ENCODE assay signal across 8 cellular contexts in the genomic region with DNA sequence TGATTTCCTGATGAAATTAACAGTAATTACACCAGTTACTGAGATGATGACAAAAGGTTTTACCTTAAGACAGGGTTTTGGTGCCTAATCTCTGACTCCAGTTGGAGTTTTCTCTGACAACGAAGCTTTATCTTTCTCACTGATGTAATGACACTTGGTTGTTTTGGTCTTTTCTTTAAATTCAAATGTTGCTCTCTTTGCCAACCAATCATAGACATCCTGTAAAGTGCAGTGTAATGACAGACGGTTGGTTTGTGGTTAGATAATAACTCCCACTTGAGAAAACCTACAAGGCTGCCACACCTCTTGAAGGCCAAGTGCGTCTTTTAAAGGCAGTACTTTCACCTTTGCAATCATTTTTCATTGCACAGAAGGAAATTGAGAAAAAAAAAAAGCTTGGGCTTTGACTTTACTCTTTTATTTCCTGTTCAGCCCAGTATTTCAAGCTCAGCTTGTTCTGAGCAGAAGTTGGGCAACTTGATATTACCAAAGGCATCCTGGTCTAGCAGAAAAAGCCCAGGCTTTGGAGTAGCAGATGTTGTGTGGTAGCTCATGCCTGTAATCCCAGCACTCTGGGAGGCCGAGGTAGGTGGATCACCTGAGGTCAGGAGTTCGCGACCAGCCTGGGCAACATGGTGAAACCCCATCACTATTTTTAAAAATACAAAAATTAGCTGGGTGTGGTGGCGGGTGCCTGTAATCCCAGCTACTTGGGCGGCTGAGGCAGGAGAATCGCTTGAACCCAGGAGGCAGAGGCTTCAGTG. TPM values are rescaled to one million over a fixed set of nuclear protein-coding genes. Genes with fewer than 3 reads are reported as not detected.
DNase-seq lines count a peak whose midpoint lies in the region; ATAC-seq, FAIRE-seq and TF ChIP-seq lines count a peak whose summit lies in the region.

No MANE protein-coding gene starts in this region.

- DNase-seq in Kasumi-1 (lab: John Stamatoyannopoulos, UW): peak; percentile 79 to 85
- peak; percentile 96 for DNase-seq in SKM-1 treated with dmso at 0.1 percent for 144 hours (lab: John Stamatoyannopoulos, UW; ENCODE audit: unreplicated experiment)
- DNase-seq in K562 (ENCODE audit: extremely low read depth in 1 of 4, low spot score in 3 of 4): peak; percentile 81 to 97 (median 89)
- peak; percentile 62 for DNase-seq in osteoblast (ENCODE audit: insufficient read length, low spot score, missing footprints)
- no peak for DNase-seq in UCSD-AML1 (lab: John Stamatoyannopoulos, UW; ENCODE audit: unreplicated experiment)

- H3K79me2 ChIP-seq in K562 (ENCODE audit: control insufficient read depth, insufficient read depth, low read length) (peaks cover 59% of the 10 kb centered on the region), osteoblast (ENCODE audit: insufficient read depth, low read length) (no peaks in the 10 kb centered on the region)

- H3K4me2 ChIP-seq in K562 (ENCODE audit: insufficient read depth, low read length) (peak overlapping the region; percentile 93), osteoblast (ENCODE audit: insufficient read depth, low read length) (peak overlapping the region; percentile 30)

- no peaks in the 10 kb centered on the region for H4K20me1 ChIP-seq in K562 (replicated peaks; ENCODE audit: control insufficient read depth, insufficient read depth, low read length)
- no peaks in the 10 kb centered on the region for H4K20me1 ChIP-seq in osteoblast (ENCODE audit: insufficient read depth, low read length)

- peaks cover 34 to 78% of the 10 kb centered on the region in 2 experiments for H3K4me1 ChIP-seq in K562 (replicated peaks in 1 of 2; ENCODE audit: control insufficient read depth in 2 of 2, insufficient read depth in 2 of 2, low read length in 2 of 2)
- H3K4me1 ChIP-seq in osteoblast (ENCODE audit: insufficient read depth, low read length): peaks cover 39% of the 10 kb centered on the region

- intact Hi-C loops in K562 (cut with micrococcal nuclease): loop anchor here (1.0 to 2.0 kb wide), 2 partner anchors 15 to 16 kb away; a partner anchor contains a TSS

- H3K27me3 ChIP-seq in K562 (ENCODE audit: control insufficient read depth in 2 of 2, insufficient read depth in 2 of 2, low read length in 2 of 2) (no peaks in the 10 kb centered on the region), osteoblast (ENCODE audit: insufficient read depth, low read length) (no peaks in the 10 kb centered on the region)

- H2AFZ ChIP-seq in K562 (ENCODE audit: low read depth, low read length) (no peak overlapping the region), osteoblast (ENCODE audit: low read length) (no peak overlapping the region)

- H3K9me1 ChIP-seq in K562 (ENCODE audit: control insufficient read depth, insufficient read depth, low read length): no peaks in the 10 kb centered on the region

- peak overlapping the region; percentile 24 for H3K4me3 ChIP-seq in K562
- no peak overlapping the region for H3K4me3 ChIP-seq in osteoblast (ENCODE audit: insufficient read depth, low read length)

- peak; percentile 83 for TF ChIP-seq POLR2A in K562 (conservative IDR thresholded peaks at IDR 0.05)

- in situ Hi-C loops in K562 (cut with MboI): no loop called here

- CTCF ChIA-PET in K562 (lab: Yijun Ruan, JAX; ENCODE audit: low intra/inter-chr PET ratio): interaction anchor here (1.3 kb wide), 1 partner anchor 35 kb away, joined by 3 read pairs; no protein-coding TSS in a partner anchor

- peak; percentile 100 for TF ChIP-seq EP300 in K562 (IDR thresholded peaks at IDR 0.05; ENCODE audit: low read length)

- TF ChIP-seq RAD21 in K562 (CRISPR knock-in tag; conservative IDR thresholded peaks at IDR 0.05 in 1 of 2, IDR thresholded peaks at IDR 0.05 in 1 of 2): peak in 1 of 2 experiments; percentile 7; a peak in 2 of 4 replicates

- TSS peak; percentile 78 for BruUV-seq in K562 (replicated peaks; lab: Mats Ljungman, UMichigan)

- H3K9me3 ChIP-seq in K562 (replicated peaks; ENCODE audit: control insufficient read depth, insufficient read depth, low read depth, low read length) (no peaks in the 10 kb centered on the region), osteoblast (ENCODE audit: low read depth, low read length) (no peaks in the 10 kb centered on the region)

- ATAC-seq in GM19025 (IDR thresholded peaks at IDR 0.05; ENCODE audit: low read depth, unreplicated experiment) (peak; percentile 81), K562 (peak; percentile 84), GM18519 (IDR thresholded peaks at IDR 0.05; ENCODE audit: low FRiP score, unreplicated experiment) (no peak)

- H3K27ac ChIP-seq in 22Rv1 (peak overlapping the region; percentile 75), K562 (ENCODE audit: extremely low read depth, low read depth, low read length) (peak overlapping the region; percentile 99), osteoblast (ENCODE audit: low read depth, low read length) (no peak overlapping the region)

- POLR2A ChIA-PET in K562 (lab: Yijun Ruan, JAX): interaction anchor here (0.6 to 13.3 kb wide), 31 partner anchors 9 to 851 kb away, joined by 3 to 237 read pairs (median 5); a partner anchor contains a TSS

- H3K9ac ChIP-seq in K562 (ENCODE audit: insufficient read depth in 1 of 2, low read depth in 2 of 2, low read length in 2 of 2): peak overlapping the region; percentile 85 to 97

- TF ChIP-seq CTCF in 22Rv1 (IDR thresholded peaks at IDR 0.05) (no peak), K562 (IDR thresholded peaks at IDR 0.05 in 2 of 3, conservative IDR thresholded peaks at IDR 0.05 in 1 of 3; ENCODE audit: insufficient read depth in 2 of 3, low read depth in 1 of 3, low read length in 3 of 3) (no peak), osteoblast (IDR thresholded peaks at IDR 0.05; ENCODE audit: extremely low read depth, low read depth, low read length) (no peak)

- peaks cover 32% of the 10 kb centered on the region for H3K36me3 ChIP-seq in K562 (ENCODE audit: control insufficient read depth, insufficient read depth, low read length)
- H3K36me3 ChIP-seq in osteoblast (ENCODE audit: insufficient read depth, low read length): no peaks in the 10 kb centered on the region

- WGBS in K562 (ENCODE audit: insufficient coverage, low coverage, missing lambda C conversion rate): 3% methylated on average over 9 of the region's 9 CpGs

- peak; percentile 93 for FAIRE-seq in K562 (lab: Jason Lieb, UNC)

RNA-seq across cellular contexts. Expression of a gene that starts 14.9 kb away (rescaled TPM):
- 13.8 and 29.1 TPM in 2 replicates for total RNA-seq in K562 (2011; cell fraction: chromatin; rRNA removed; ENCODE audit: low replicate concordance)
- total RNA-seq in K562 (2011; cell fraction: nucleolus; rRNA removed): 6.7 and 10.4 TPM in 2 replicates
- total RNA-seq in K562 (2011; cell fraction: nucleoplasm; rRNA removed): 15.9 and 18.4 TPM in 2 replicates
- total RNA-seq in K562 (2014; rRNA removed) (12.8 and 13.7 TPM in 2 replicates), K562 (2014; rRNA removed; fragmentation: Illumina TruSeq; extraction: Trizol) (30.2 and 36.1 TPM in 2 replicates), K562 (2015; rRNA removed; fragmentation: Illumina TruSeq; extraction: Trizol) (21.6 and 23.3 TPM in 2 replicates), K562 (2021) (26.3 TPM in 2 replicates), osteoblast (6.5 TPM in 2 replicates)
- polyA plus RNA-seq in K562 (2011; rRNA removed) (23.8 and 24.5 TPM in 2 replicates), K562 (2014; fragmentation: Illumina TruSeq; extraction: Trizol) (19.8 and 20.0 TPM in 2 replicates), K562 (2014; fragmentation: Nextera tagmentation; extraction: Ambion mirVana) (10 to 100 TPM; 14.7 to 21.5 TPM), K562 (2014; rRNA removed) (13.6 and 13.9 TPM in 2 replicates)
- polyA plus RNA-seq in K562 (2011; cell fraction: cytosol; rRNA removed): 3.7 and 9.8 TPM in 2 replicates
- 7.5 and 9.5 TPM in 2 replicates for polyA plus RNA-seq in K562 (2011; cell fraction: nucleus; rRNA removed)
- 13.0 and 15.6 TPM in 2 replicates for polyA plus RNA-seq in K562 (2012)
- polyA minus RNA-seq in K562 (2011; rRNA and poly(A)+ RNA removed): 49.3 and 52.4 TPM in 2 replicates
- 17.2 and 17.6 TPM in 2 replicates for polyA minus RNA-seq in K562 (2011; cell fraction: cytosol; rRNA and poly(A)+ RNA removed)
- 4.3 and 10.4 TPM in 2 replicates for polyA minus RNA-seq in K562 (2011; cell fraction: nucleus; rRNA and poly(A)+ RNA removed)

RNA-seq across cellular contexts. Expression of a gene that starts 32.4 kb away (rescaled TPM):
- 0.92 and 1.5 TPM in 2 replicates for total RNA-seq in K562 (2011; cell fraction: chromatin; rRNA removed; ENCODE audit: low replicate concordance)
- total RNA-seq in K562 (2011; cell fraction: nucleolus; rRNA removed): 0.79 and 1.3 TPM in 2 replicates
- 1.5 and 2.1 TPM in 2 replicates for total RNA-seq in K562 (2011; cell fraction: nucleoplasm; rRNA removed)
- total RNA-seq in K562 (2014; rRNA removed): 0.64 and 0.69 TPM in 2 replicates
- 0.26 and 0.33 TPM in 2 replicates for total RNA-seq in K562 (2014; rRNA removed; fragmentation: Illumina TruSeq; extraction: Trizol)
- 0.29 and 0.34 TPM in 2 replicates for total RNA-seq in K562 (2015; rRNA removed; fragmentation: Illumina TruSeq; extraction: Trizol)
- total RNA-seq in K562 (2021): 0.58 and 0.62 TPM in 2 replicates
- polyA plus RNA-seq in K562 (2011; rRNA removed): 0.60 and 0.67 TPM in 2 replicates
- 0.54 and 0.63 TPM in 2 replicates for polyA plus RNA-seq in K562 (2011; cell fraction: cytosol; rRNA removed)
- 0.76 and 1.1 TPM in 2 replicates for polyA plus RNA-seq in K562 (2011; cell fraction: nucleus; rRNA removed)
- 0.53 and 0.86 TPM in 2 replicates for polyA plus RNA-seq in K562 (2012)
- polyA plus RNA-seq in K562 (2014; fragmentation: Illumina TruSeq; extraction: Trizol): 0.18 and 0.33 TPM in 2 replicates
- polyA plus RNA-seq in K562 (2014; fragmentation: Nextera tagmentation; extraction: Ambion mirVana): under 1 TPM; 0.04 to 0.11 TPM
- 0.80 and 1.1 TPM in 2 replicates for polyA plus RNA-seq in K562 (2014; rRNA removed)
- 0.14 and 0.27 TPM in 2 replicates for polyA minus RNA-seq in K562 (2011; rRNA and poly(A)+ RNA removed)
- 0.55 TPM in 1 of 2 replicates, not detected in the other for polyA minus RNA-seq in K562 (2011; cell fraction: cytosol; rRNA and poly(A)+ RNA removed)
- polyA minus RNA-seq in K562 (2011; cell fraction: nucleus; rRNA and poly(A)+ RNA removed): 0.54 and 0.67 TPM in 2 replicates
- not detected in 2 replicates for total RNA-seq in osteoblast

RNA-seq across cellular contexts. Expression of a gene that starts 42.3 kb away (rescaled TPM):
- not detected in 2 replicates for total RNA-seq in K562 (2011; cell fraction: chromatin; rRNA removed; ENCODE audit: low replicate concordance)
- not detected in 2 replicates for total RNA-seq in K562 (2011; cell fraction: nucleolus; rRNA removed)
- not detected in 2 replicates for total RNA-seq in K562 (2011; cell fraction: nucleoplasm; rRNA removed)
- total RNA-seq in K562 (2014; rRNA removed) (not detected in 2 replicates), K562 (2014; rRNA removed; fragmentation: Illumina TruSeq; extraction: Trizol) (not detected in 2 replicates), K562 (2015; rRNA removed; fragmentation: Illumina TruSeq; extraction: Trizol) (not detected in 2 replicates), K562 (2021) (not detected in 2 replicates), osteoblast (not detected in 2 replicates)
- polyA plus RNA-seq in K562 (2011; rRNA removed) (not detected in 2 replicates), K562 (2014; fragmentation: Illumina TruSeq; extraction: Trizol) (not detected in 2 replicates), K562 (2014; fragmentation: Nextera tagmentation; extraction: Ambion mirVana) (not detected), K562 (2014; rRNA removed) (not detected in 2 replicates)
- not detected in 2 replicates for polyA plus RNA-seq in K562 (2011; cell fraction: cytosol; rRNA removed)
- polyA plus RNA-seq in K562 (2011; cell fraction: nucleus; rRNA removed): not detected in 2 replicates
- polyA plus RNA-seq in K562 (2012): not detected in 2 replicates
- polyA minus RNA-seq in K562 (2011; rRNA and poly(A)+ RNA removed): not detected in 2 replicates
- polyA minus RNA-seq in K562 (2011; cell fraction: cytosol; rRNA and poly(A)+ RNA removed): not detected in 2 replicates
- polyA minus RNA-seq in K562 (2011; cell fraction: nucleus; rRNA and poly(A)+ RNA removed): not detected in 2 replicates

RNA-seq across cellular contexts. Expression of a gene that starts 43.2 kb away (rescaled TPM):
- total RNA-seq in K562 (2011; cell fraction: chromatin; rRNA removed; ENCODE audit: low replicate concordance): 12.7 and 40.0 TPM in 2 replicates
- 55.5 and 60.9 TPM in 2 replicates for total RNA-seq in K562 (2011; cell fraction: nucleolus; rRNA removed)
- total RNA-seq in K562 (2011; cell fraction: nucleoplasm; rRNA removed): 22.8 and 27.3 TPM in 2 replicates
- total RNA-seq in K562 (2014; rRNA removed) (233 and 259 TPM in 2 replicates), K562 (2014; rRNA removed; fragmentation: Illumina TruSeq; extraction: Trizol) (16.2 and 32.2 TPM in 2 replicates), K562 (2015; rRNA removed; fragmentation: Illumina TruSeq; extraction: Trizol) (66.3 and 76.7 TPM in 2 replicates), K562 (2021) (125 and 144 TPM in 2 replicates), osteoblast (21.2 and 29.0 TPM in 2 replicates)
- polyA plus RNA-seq in K562 (2011; rRNA removed) (48.2 and 51.6 TPM in 2 replicates), K562 (2014; fragmentation: Illumina TruSeq; extraction: Trizol) (37.2 and 58.8 TPM in 2 replicates), K562 (2014; fragmentation: Nextera tagmentation; extraction: Ambion mirVana) (10 to 100 TPM in 1 of 2 experiments, 1 to 10 TPM in 1; 9.8 to 27.1 TPM), K562 (2014; rRNA removed) (313 and 334 TPM in 2 replicates)
- polyA plus RNA-seq in K562 (2011; cell fraction: cytosol; rRNA removed): 107 and 284 TPM in 2 replicates
- polyA plus RNA-seq in K562 (2011; cell fraction: nucleus; rRNA removed): 48.1 and 66.6 TPM in 2 replicates
- 81.5 and 109 TPM in 2 replicates for polyA plus RNA-seq in K562 (2012)
- 6.5 and 11.3 TPM in 2 replicates for polyA minus RNA-seq in K562 (2011; rRNA and poly(A)+ RNA removed)
- 20.5 and 28.1 TPM in 2 replicates for polyA minus RNA-seq in K562 (2011; cell fraction: cytosol; rRNA and poly(A)+ RNA removed)
- 27.1 and 36.7 TPM in 2 replicates for polyA minus RNA-seq in K562 (2011; cell fraction: nucleus; rRNA and poly(A)+ RNA removed)

RNA-seq across cellular contexts. Expression of a gene that starts 45.1 kb away (rescaled TPM):
- total RNA-seq in K562 (2011; cell fraction: chromatin; rRNA removed; ENCODE audit: low replicate concordance): not detected in 2 replicates
- total RNA-seq in K562 (2011; cell fraction: nucleolus; rRNA removed): 0.33 TPM in 1 of 2 replicates, not detected in the other
- total RNA-seq in K562 (2011; cell fraction: nucleoplasm; rRNA removed): not detected in 2 replicates
- total RNA-seq in K562 (2014; rRNA removed): not detected in 2 replicates
- not detected in 2 replicates for total RNA-seq in K562 (2014; rRNA removed; fragmentation: Illumina TruSeq; extraction: Trizol)
- not detected in 2 replicates for total RNA-seq in K562 (2015; rRNA removed; fragmentation: Illumina TruSeq; extraction: Trizol)
- total RNA-seq in K562 (2021): not detected in 2 replicates
- polyA plus RNA-seq in K562 (2011; rRNA removed): not detected in 2 replicates
- 0.04 TPM in 1 of 2 replicates, not detected in the other for polyA plus RNA-seq in K562 (2011; cell fraction: cytosol; rRNA removed)
- not detected in 2 replicates for polyA plus RNA-seq in K562 (2011; cell fraction: nucleus; rRNA removed)
- polyA plus RNA-seq in K562 (2012): 1.5 and 1.6 TPM in 2 replicates
- polyA plus RNA-seq in K562 (2014; fragmentation: Illumina TruSeq; extraction: Trizol): not detected in 2 replicates
- polyA plus RNA-seq in K562 (2014; fragmentation: Nextera tagmentation; extraction: Ambion mirVana): under 1 TPM; 0.24 to 0.27 TPM
- polyA plus RNA-seq in K562 (2014; rRNA removed): not detected in 2 replicates
- polyA minus RNA-seq in K562 (2011; rRNA and poly(A)+ RNA removed): not detected in 2 replicates
- polyA minus RNA-seq in K562 (2011; cell fraction: cytosol; rRNA and poly(A)+ RNA removed): not detected in 2 replicates
- 0.67 TPM in 1 of 2 replicates, not detected in the other for polyA minus RNA-seq in K562 (2011; cell fraction: nucleus; rRNA and poly(A)+ RNA removed)
- not detected in 2 replicates for total RNA-seq in osteoblast
